ENCODE assay signal across 10 cellular contexts in genomic region chr15:70856177-70856883, GRCh38. TPM values are rescaled to one million over a fixed set of nuclear protein-coding genes. Genes with fewer than 3 reads are reported as not detected.
DNase-seq lines count a peak whose midpoint lies in the region; ATAC-seq and TF ChIP-seq lines count a peak whose summit lies in the region.
"Had no signal": no experiment of that assay in that cellular context is flagged by ENCODE, and none has a peak within 500 bp of the region (broad histone marks: within the 10 kb centered on the region; RNA-seq: fewer than 3 reads in every experiment).

No MANE protein-coding gene starts in this region.

- TF ChIP-seq CTCF in sigmoid colon (IDR thresholded peaks at IDR 0.05), result no peak

- H3K4me3 ChIP-seq in SJCRH30, result no peak overlapping the region
- H3K4me3 ChIP-seq in sigmoid colon, result no peak overlapping the region

- WGBS in sigmoid colon, 2 donors, result 74 to 79% methylated on average over 7 of the region's 7 CpGs

- H3K27me3 Mint-ChIP-seq in activated T-cell treated with anti-CD3 and anti-CD28 coated beads, Interleukin-2, amount 50 U/mL, for 24 hours, result peaks cover 58% of the 10 kb centered on the region

- ATAC-seq in HG02798 (IDR thresholded peaks at IDR 0.05; ENCODE audit: poor library complexity, unreplicated experiment), result no peak

- H3K27ac ChIP-seq in SJCRH30 (0 out of 2 replicates have a peak overlapping the region, but pooled peaks have one; percentile 9), sigmoid colon (peak overlapping the region; percentile 23 to 90 (median 59))

- TF ChIP-seq POLR2A in sigmoid colon (IDR thresholded peaks at IDR 0.05), result no peak

- H3K27me3 ChIP-seq in SJCRH30 (no peaks in the 10 kb centered on the region), sigmoid colon (no peaks in the 10 kb centered on the region)

- H3K9me3 ChIP-seq in SJCRH30 (replicated peaks) (no peaks in the 10 kb centered on the region), sigmoid colon (no peaks in the 10 kb centered on the region)

- H3K4me1 Mint-ChIP-seq in activated T-cell treated with anti-CD3 and anti-CD28 coated beads, Interleukin-2, amount 50 U/mL, for 24 hours (ENCODE audit: low read depth), result peaks cover 5% of the 10 kb centered on the region

- intact Hi-C loops in sigmoid colon (cut with DNase I), result no loop called here

- no peaks in the 10 kb centered on the region for H3K9me3 Mint-ChIP-seq in activated T-cell treated with anti-CD3 and anti-CD28 coated beads, Interleukin-2, amount 50 U/mL, for 24 hours

- no peaks in the 10 kb centered on the region for H3K36me3 Mint-ChIP-seq in activated T-cell treated with anti-CD3 and anti-CD28 coated beads, Interleukin-2, amount 50 U/mL, for 24 hours (ENCODE audit: low read depth)

- H3K36me3 ChIP-seq in SJCRH30, result peaks cover 4% of the 10 kb centered on the region; the same call in 1 of the 2 replicates
- H3K36me3 ChIP-seq in sigmoid colon, result peaks cover 0 to 1% (median 0%) of the 10 kb centered on the region in 4 donors

- no peak for TF ChIP-seq EP300 in sigmoid colon (IDR thresholded peaks at IDR 0.05)

- H3K4me1 ChIP-seq in SJCRH30 (peaks cover 13% of the 10 kb centered on the region), sigmoid colon (peaks cover 0 to 34% (median 23%) of the 10 kb centered on the region in 4 donors)

- H3K4me3 Mint-ChIP-seq in activated T-cell treated with anti-CD3 and anti-CD28 coated beads, Interleukin-2, amount 50 U/mL, for 24 hours, result no peak overlapping the region

- H3K27ac Mint-ChIP-seq in activated T-cell treated with anti-CD3 and anti-CD28 coated beads, Interleukin-2, amount 50 U/mL, for 24 hours, result no peak overlapping the region

- peak; percentile 25 for DNase-seq in AG20443 (ENCODE audit: low spot score)
- no peak for DNase-seq in SJCRH30
- peak; percentile 71 for DNase-seq in fibroblast of peridontal ligament (ENCODE audit: extremely low read depth)
- DNase-seq in sigmoid colon, result no peak
- DNase-seq in activated T-cell treated with anti-CD3 and anti-CD28 coated beads, Interleukin-2, amount 50 U/mL, for 24 hours, result no peak
- DNase-seq in cortex of kidney (lab: John Stamatoyannopoulos, UW), result no peak
- no peak for DNase-seq in NCI-H2171 treated with DMSO at 0.1 percent for 48 hours (lab: John Stamatoyannopoulos, UW)
- DNase-seq: cerebellar nuclear complex, NCI-H748 treated with DMSO at 0.1 percent for 48 hours had no signal

RNA-seq across cellular contexts. Expression of gene LARP6, which starts 2.4 kb away (rescaled TPM):
- total RNA-seq in SJCRH30 (2014; rRNA removed; shearing (Covaris generic)), result 54.8 and 61.2 TPM in 2 replicates
- total RNA-seq in sigmoid colon, result 10 to 100 TPM; 13.7 to 26.6 (median 24.3) TPM
- polyA plus RNA-seq in sigmoid colon, result 1 to 10 TPM; 1.2 to 6.6 (median 3.6) TPM

RNA-seq across cellular contexts. Expression of gene THAP10, which starts 35.9 kb away (rescaled TPM):
- 5.5 and 6.8 TPM in 2 replicates for total RNA-seq in SJCRH30 (2014; rRNA removed; shearing (Covaris generic))
- 1 to 10 TPM; 1.1 to 3.6 (median 2.7) TPM for total RNA-seq in sigmoid colon
- 1 to 10 TPM; 1.9 to 2.5 (median 2.4) TPM for polyA plus RNA-seq in sigmoid colon

RNA-seq across cellular contexts. Expression of gene LRRC49, which starts 36.3 kb away (rescaled TPM):
- total RNA-seq in SJCRH30 (2014; rRNA removed; shearing (Covaris generic)), result 12.6 and 21.1 TPM in 2 replicates
- 10 to 100 TPM; 10.3 to 20.2 (median 12.6) TPM for total RNA-seq in sigmoid colon
- 10 to 100 TPM in 1 of 3 donors, 1 to 10 TPM in 2; 1.6 to 10.2 (median 3.0) TPM for polyA plus RNA-seq in sigmoid colon

Comparison
In these comparisons a context has a peak if more than half of its experiments do, and no peak if none do; other contexts are left out.
1. DNase-seq: peak in AG20443 (single experiment) and fibroblast of peridontal ligament (single experiment); none in SJCRH30 (0 of 2), sigmoid colon (single experiment), activated T-cell treated with anti-CD3 and anti-CD28 coated beads, Interleukin-2, amount 50 U/mL, for 24 hours (single experiment), cortex of kidney (single experiment) and NCI-H2171 treated with DMSO at 0.1 percent for 48 hours (single experiment).